Comparison of ENCODE assay signal across 19 cellular contexts in genomic region chr5:75951158-75951557, GRCh38.
"Had no signal": no experiment of that assay in that cellular context is flagged by ENCODE, and none has a peak within 500 bp of the region (broad histone marks: within the 10 kb centered on the region; RNA-seq: fewer than 3 reads in every experiment).

No MANE protein-coding gene starts in this region.

- H3K9me3 Mint-ChIP-seq: activated CD4-positive, alpha-beta memory T cell treated with anti-CD3 and anti-CD28 coated beads for 36 hours had no signal

- H3K36me3 Mint-ChIP-seq: activated CD4-positive, alpha-beta memory T cell treated with anti-CD3 and anti-CD28 coated beads for 36 hours; activated CD8-positive, alpha-beta memory T cell treated with anti-CD3 and anti-CD28 coated beads, Interleukin-2, amount 10 ng/mL, durations not matched to agents 7 days and 5 days; naive thymus-derived CD4-positive, alpha-beta T cell had no signal

- H3K4me1 Mint-ChIP-seq: activated CD8-positive, alpha-beta memory T cell treated with anti-CD3 and anti-CD28 coated beads, Interleukin-2, amount 10 ng/mL, durations not matched to agents 7 days and 5 days; activated naive CD8-positive, alpha-beta T cell treated with anti-CD3 and anti-CD28 coated beads, Interleukin-2, amount 50 U/mL, for 24 hours; naive thymus-derived CD4-positive, alpha-beta T cell had no signal

- H3K4me3 Mint-ChIP-seq: activated CD4-positive, alpha-beta memory T cell treated with anti-CD3 and anti-CD28 coated beads for 36 hours; activated CD8-positive, alpha-beta memory T cell treated with anti-CD3 and anti-CD28 coated beads, Interleukin-2, amount 10 ng/mL, durations not matched to agents 7 days and 5 days; activated naive CD4-positive, alpha-beta T cell treated with anti-CD3 and anti-CD28 coated beads for 36 hours; activated naive CD8-positive, alpha-beta T cell treated with anti-CD3 and anti-CD28 coated beads, Interleukin-2, amount 50 U/mL, for 24 hours; naive thymus-derived CD4-positive, alpha-beta T cell had no signal

- DNase-seq: activated CD4-positive, alpha-beta memory T cell treated with anti-CD3 and anti-CD28 coated beads for 36 hours; activated CD4-positive, alpha-beta T cell treated with anti-CD3 and anti-CD28 coated beads for 1 hour; activated CD8-positive, alpha-beta memory T cell treated with anti-CD3 and anti-CD28 coated beads, Interleukin-2, amount 10 ng/mL, durations not matched to agents 7 days and 5 days; activated naive CD4-positive, alpha-beta T cell treated with anti-CD3 and anti-CD28 coated beads for 36 hours; activated naive CD8-positive, alpha-beta T cell treated with anti-CD3 and anti-CD28 coated beads, Interleukin-2, amount 50 U/mL, for 24 hours; activated T-cell treated with anti-CD3 and anti-CD28 coated beads, Interleukin-2, amount 50 U/mL, for 1 hour; colonic mucosa; esophagus squamous epithelium; islet precursor cell; left lung; mammary epithelial cell; mucosa of descending colon; naive thymus-derived CD4-positive, alpha-beta T cell; ovary; sigmoid colon; stimulated activated CD4-positive, alpha-beta T cell treated with anti-CD3 and anti-CD28 coated beads, Interleukin-1b, Interleukin-23, amount 100 ng/mL, for 48 hours; stomach; upper lobe of right lung had no signal

- ATAC-seq: activated CD8-positive, alpha-beta memory T cell treated with anti-CD3 and anti-CD28 coated beads, Interleukin-2, amount 10 ng/mL, durations not matched to agents 7 days and 5 days; activated naive CD8-positive, alpha-beta T cell treated with anti-CD3 and anti-CD28 coated beads, Interleukin-2, amount 50 U/mL, for 24 hours; left lung; mucosa of descending colon; naive thymus-derived CD4-positive, alpha-beta T cell; upper lobe of right lung had no signal

- H3K27ac Mint-ChIP-seq: activated CD4-positive, alpha-beta memory T cell treated with anti-CD3 and anti-CD28 coated beads for 36 hours; activated CD8-positive, alpha-beta memory T cell treated with anti-CD3 and anti-CD28 coated beads, Interleukin-2, amount 10 ng/mL, durations not matched to agents 7 days and 5 days; activated naive CD4-positive, alpha-beta T cell treated with anti-CD3 and anti-CD28 coated beads for 36 hours; activated naive CD8-positive, alpha-beta T cell treated with anti-CD3 and anti-CD28 coated beads, Interleukin-2, amount 50 U/mL, for 24 hours; activated T-helper 2 cell treated with anti-CD3 and anti-CD28 coated beads, Interferon-gamma antibody, Interleukin-2, Interleukin-4, amounts not matched to agents 10 μg/mL and 5 μg/mL and 100 μg/mL, durations not matched to agents 14 hours and 24 hours and 36 hours; naive thymus-derived CD4-positive, alpha-beta T cell had no signal
